8 cellular contexts compared by ENCODE assay signal in the genomic region with DNA sequence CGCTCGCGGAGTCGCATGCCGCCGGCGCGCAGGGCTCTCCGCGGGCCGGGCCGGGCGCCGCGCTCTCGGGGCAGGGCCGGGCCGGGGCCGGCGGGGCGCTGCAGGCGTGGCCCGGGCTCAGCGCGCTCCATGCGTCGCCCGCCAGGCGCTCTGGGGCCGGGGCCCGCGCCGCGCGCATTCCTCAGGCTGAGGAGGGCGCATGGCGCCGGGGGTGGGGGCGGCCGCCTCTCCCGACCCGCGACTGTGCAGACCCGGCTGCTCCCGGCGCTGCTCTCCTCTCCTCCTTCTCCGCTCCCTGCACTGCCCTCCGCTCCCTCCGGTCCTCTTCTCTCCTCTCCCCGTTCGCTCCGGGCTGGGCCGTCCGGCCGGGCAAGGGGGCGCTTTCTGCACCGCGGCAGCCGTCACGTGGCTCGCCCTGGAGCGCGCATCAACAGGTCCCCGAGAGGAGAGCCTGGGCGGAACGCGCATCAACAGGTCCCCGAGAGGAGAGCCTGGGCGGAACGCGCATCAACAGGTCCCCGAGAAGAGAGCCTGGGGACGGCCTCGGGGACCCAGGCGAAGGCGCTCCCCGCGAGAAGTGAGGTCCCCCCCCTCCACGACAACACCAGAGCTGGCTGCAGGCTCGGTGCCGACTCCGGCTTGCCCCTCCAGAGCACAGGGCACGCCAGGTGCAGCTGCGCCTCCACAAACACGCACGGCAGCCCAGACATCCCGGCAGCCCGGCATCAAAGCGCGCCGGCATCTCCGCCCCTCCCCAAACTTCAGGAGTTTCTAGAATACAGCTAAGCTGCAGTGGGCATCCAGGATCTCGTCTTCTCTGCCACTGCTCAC. TPM values are rescaled to one million over a fixed set of nuclear protein-coding genes. Genes with fewer than 3 reads are reported as not detected.
DNase-seq lines count a peak whose midpoint lies in the region; ATAC-seq lines count a peak whose summit lies in the region.

No MANE protein-coding gene starts in this region.

- H3K4me3 ChIP-seq in HUES64 (ENCODE audit: low read length): peak overlapping the region; percentile 65
- peak overlapping the region; percentile 72 for H3K4me3 ChIP-seq in iPS-20b (ENCODE audit: low read length)

- no peaks in the 10 kb centered on the region for H3K9me3 Mint-ChIP-seq in activated naive CD8-positive, alpha-beta T cell treated with anti-CD3 and anti-CD28 coated beads for 36 hours

- H3K27me3 ChIP-seq in HUES64 (ENCODE audit: insufficient read depth, low read length) (peaks cover 36% of the 10 kb centered on the region), iPS-20b (ENCODE audit: insufficient read depth, low read length) (peaks cover 42% of the 10 kb centered on the region)

- WGBS in HUES64: under 1% methylated on average over 93 of the region's 93 CpGs

- peak overlapping the region; percentile 83 for H3K4me3 Mint-ChIP-seq in activated naive CD8-positive, alpha-beta T cell treated with anti-CD3 and anti-CD28 coated beads for 36 hours

- peak overlapping the region; percentile 56 for H3K27ac Mint-ChIP-seq in activated naive CD8-positive, alpha-beta T cell treated with anti-CD3 and anti-CD28 coated beads for 36 hours

- peaks cover 33% of the 10 kb centered on the region for H3K4me1 Mint-ChIP-seq in activated naive CD8-positive, alpha-beta T cell treated with anti-CD3 and anti-CD28 coated beads for 36 hours

- H3K36me3 Mint-ChIP-seq in activated naive CD8-positive, alpha-beta T cell treated with anti-CD3 and anti-CD28 coated beads for 36 hours: peaks cover 10% of the 10 kb centered on the region

- H3K27me3 Mint-ChIP-seq in activated naive CD8-positive, alpha-beta T cell treated with anti-CD3 and anti-CD28 coated beads for 36 hours: peaks cover 41% of the 10 kb centered on the region

- ATAC-seq in HG03521 (IDR thresholded peaks at IDR 0.05; ENCODE audit: unreplicated experiment) (no peak), HG03095 (IDR thresholded peaks at IDR 0.05; ENCODE audit: unreplicated experiment) (no peak), GM19328 (IDR thresholded peaks at IDR 0.05; ENCODE audit: unreplicated experiment) (no peak)

- peak; percentile 53 for DNase-seq in activated naive CD8-positive, alpha-beta T cell treated with anti-CD3 and anti-CD28 coated beads for 36 hours
- peak; percentile 47 to 50 for DNase-seq in stimulated activated CD4-positive, alpha-beta T cell treated with anti-CD3 and anti-CD28 coated beads, Interleukin-4, amount 100 ng/mL, for 4 hours
- DNase-seq in dedifferentiated amniotic fluid mesenchymal stem cell (ENCODE audit: extremely low spot score): no peak

- H3K9me3 ChIP-seq in HUES64 (ENCODE audit: insufficient read depth, low read depth, low read length): no peaks in the 10 kb centered on the region
- no peaks in the 10 kb centered on the region for H3K9me3 ChIP-seq in iPS-20b (ENCODE audit: insufficient read depth, low read depth, low read length)

- H3K27ac ChIP-seq in HUES64 (ENCODE audit: low read depth, low read length) (peak overlapping the region; percentile 60; the same call in 1 of the 2 replicates), iPS-20b (ENCODE audit: low read length) (no peak overlapping the region)

- peak overlapping the region; percentile 83 for H3K9ac ChIP-seq in HUES64 (ENCODE audit: low read depth, low read length)
- H3K9ac ChIP-seq in iPS-20b (ENCODE audit: low read depth, low read length): peak overlapping the region; percentile 59; the same call in 1 of the 2 replicates

- H3K36me3 ChIP-seq in HUES64 (ENCODE audit: insufficient read depth, low read length) (no peaks in the 10 kb centered on the region), iPS-20b (ENCODE audit: insufficient read depth, low read depth, low read length) (no peaks in the 10 kb centered on the region)

- H3K4me1 ChIP-seq in HUES64 (ENCODE audit: insufficient read depth, low read length) (peaks cover 26% of the 10 kb centered on the region), iPS-20b (ENCODE audit: insufficient read depth, low read length) (peaks cover 13% of the 10 kb centered on the region; the same call in 1 of the 2 replicates)

RNA-seq across cellular contexts. Expression of gene PPP2R3B, which starts 12.9 kb away (rescaled TPM):
- polyA plus RNA-seq in HUES64 (2013, experiment 1 of 2): 39.8 TPM
- polyA plus RNA-seq in HUES64 (2013, experiment 2 of 2): 43.6 TPM
- 10 to 100 TPM; 25.5 to 30.6 TPM for total RNA-seq in activated naive CD8-positive, alpha-beta T cell treated with anti-CD3 and anti-CD28 coated beads for 36 hours

RNA-seq across cellular contexts. Expression of gene GTPBP6, which starts 55.3 kb away (rescaled TPM):
- polyA plus RNA-seq in HUES64 (2013, experiment 1 of 2): 46.4 TPM
- polyA plus RNA-seq in HUES64 (2013, experiment 2 of 2): 44.4 TPM
- total RNA-seq in activated naive CD8-positive, alpha-beta T cell treated with anti-CD3 and anti-CD28 coated beads for 36 hours: 10 to 100 TPM; 70.5 to 71.7 TPM
